In genomic region chr5:149782018-149782899, GRCh38 we compare ENCODE assay signal across 15 cellular contexts. TPM values are rescaled to one million over a fixed set of nuclear protein-coding genes. Genes with fewer than 3 reads are reported as not detected.
DNase-seq lines count a peak whose midpoint lies in the region; ATAC-seq, FAIRE-seq and TF ChIP-seq lines count a peak whose summit lies in the region.
"Had no signal": no experiment of that assay in that cellular context is flagged by ENCODE, and none has a peak within 500 bp of the region (broad histone marks: within the 10 kb centered on the region; RNA-seq: fewer than 3 reads in every experiment).

No MANE protein-coding gene starts in this region.

- no peak overlapping the region for H3K27ac Mint-ChIP-seq in activated CD8-positive, alpha-beta T cell treated with anti-CD3 and anti-CD28 coated beads, Interleukin-2, amount 10 ng/mL, durations not matched to agents 7 days and 5 days
- H3K27ac Mint-ChIP-seq: CD4-positive, CD25-positive, alpha-beta regulatory T cell; stimulated activated naive CD8-positive, alpha-beta T cell treated with anti-CD3 and anti-CD28 coated beads, Interleukin-15, Interleukin-2, amounts not matched to agents 100 ng/mL and 50 ng/mL, for 24 hours had no signal

- intact Hi-C loops in K562 (cut with micrococcal nuclease): loop anchor here (5.0 kb wide), 1 partner anchor 45 kb away; no protein-coding TSS in a partner anchor

- H3K27ac ChIP-seq in K562 (ENCODE audit: extremely low read depth, low read depth, low read length) (no peak overlapping the region), small intestine (ENCODE audit: low read depth in 1 of 2, low read length in 1 of 2) (peak overlapping the region; percentile 49 to 65)
- H3K27ac ChIP-seq: coronary artery had no signal

- no peak overlapping the region for H3K4me3 ChIP-seq in NB4 (ENCODE audit: low read depth, low read length)
- H3K4me3 ChIP-seq in K562: no peak overlapping the region
- H3K4me3 ChIP-seq in small intestine (ENCODE audit: low read depth in 1 of 2, low read length in 2 of 2): no peak overlapping the region
- H3K4me3 ChIP-seq: coronary artery had no signal

- no peak overlapping the region for H2AFZ ChIP-seq in K562 (ENCODE audit: low read depth, low read length)

- H3K36me3 Mint-ChIP-seq in activated CD8-positive, alpha-beta T cell treated with anti-CD3 and anti-CD28 coated beads, Interleukin-2, amount 10 ng/mL, durations not matched to agents 7 days and 5 days (ENCODE audit: low read depth): peaks cover 28% of the 10 kb centered on the region

- no peaks in the 10 kb centered on the region for H3K27me3 ChIP-seq in K562 (ENCODE audit: control insufficient read depth in 2 of 2, insufficient read depth in 2 of 2, low read length in 2 of 2)
- no peaks in the 10 kb centered on the region for H3K27me3 ChIP-seq in small intestine (ENCODE audit: control insufficient read depth in 2 of 2, insufficient read depth in 2 of 2, low read length in 2 of 2)

- H3K4me1 ChIP-seq in K562 (replicated peaks in 1 of 2; ENCODE audit: control insufficient read depth in 2 of 2, insufficient read depth in 2 of 2, low read length in 2 of 2) (peaks cover 9 to 12% of the 10 kb centered on the region in 2 experiments; a peak in 4 of 5 replicates), small intestine (ENCODE audit: control insufficient read depth in 2 of 2, insufficient read depth in 1 of 2, low read depth in 1 of 2, low read length in 1 of 2) (peaks cover 12 to 19% of the 10 kb centered on the region in 2 donors)

- H3K79me2 ChIP-seq in K562 (ENCODE audit: control insufficient read depth, insufficient read depth, low read length): peaks cover 86% of the 10 kb centered on the region

- TF ChIP-seq POLR2A in NB4 (IDR thresholded peaks at IDR 0.05; ENCODE audit: extremely low read depth, insufficient read length) (no peak), K562 (conservative IDR thresholded peaks at IDR 0.05) (no peak)

- H3K9me3 ChIP-seq in K562 (replicated peaks; ENCODE audit: control insufficient read depth, insufficient read depth, low read depth, low read length) (no peaks in the 10 kb centered on the region), small intestine (ENCODE audit: control insufficient read depth, low read depth) (no peaks in the 10 kb centered on the region)

- H3K27me3 Mint-ChIP-seq in activated CD8-positive, alpha-beta T cell treated with anti-CD3 and anti-CD28 coated beads, Interleukin-2, amount 10 ng/mL, durations not matched to agents 7 days and 5 days (ENCODE audit: low read depth): no peaks in the 10 kb centered on the region
- H3K27me3 Mint-ChIP-seq: CD4-positive, CD25-positive, alpha-beta regulatory T cell; stimulated activated naive CD8-positive, alpha-beta T cell treated with anti-CD3 and anti-CD28 coated beads, Interleukin-15, Interleukin-2, amounts not matched to agents 100 ng/mL and 50 ng/mL, for 24 hours had no signal

- no peak overlapping the region for H3K9ac ChIP-seq in K562 (ENCODE audit: insufficient read depth in 1 of 2, low read depth in 2 of 2, low read length in 2 of 2)

- TF ChIP-seq CTCF in NB4 (IDR thresholded peaks at IDR 0.05; ENCODE audit: low read depth, low read length): no peak
- no peak for TF ChIP-seq CTCF in K562 (IDR thresholded peaks at IDR 0.05 in 2 of 3, conservative IDR thresholded peaks at IDR 0.05 in 1 of 3; ENCODE audit: insufficient read depth in 2 of 3, low read depth in 1 of 3, low read length in 3 of 3)

- DNase-seq in NB4 (ENCODE audit: low read depth) (peak; percentile 24), K562 (ENCODE audit: extremely low read depth in 1 of 4, low spot score in 3 of 4) (no peak), inferior parietal cortex (ENCODE audit: extremely low spot score) (peak; percentile 15), small intestine (peak; percentile 41), NCI-H146 (lab: John Stamatoyannopoulos, UW) (no peak)
- DNase-seq in activated effector memory CD4-positive, alpha-beta T cell treated with Interleukin-2 at 50 U/mL for 16 hours: no peak
- no peak for DNase-seq in activated CD8-positive, alpha-beta T cell treated with anti-CD3 and anti-CD28 coated beads, Interleukin-2, amount 10 ng/mL, durations not matched to agents 7 days and 5 days
- no peak for DNase-seq in stimulated activated CD8-positive, alpha-beta memory T cell treated with anti-CD3 and anti-CD28 coated beads, Interleukin-4, amount 100 ng/mL, for 48 hours
- DNase-seq: CD4-positive, CD25-positive, alpha-beta regulatory T cell; IMR-90; NCI-H2081 had no signal

- peaks cover 12% of the 10 kb centered on the region for H4K20me1 ChIP-seq in K562 (replicated peaks; ENCODE audit: control insufficient read depth, insufficient read depth, low read length)

- TF ChIP-seq EP300 in K562 (IDR thresholded peaks at IDR 0.05; ENCODE audit: low read length): no peak

- no peak overlapping the region for H3K4me2 ChIP-seq in K562 (ENCODE audit: insufficient read depth, low read length)

- FAIRE-seq in K562 (lab: Jason Lieb, UNC): no peak
- FAIRE-seq in small intestine (lab: Jason Lieb, UNC): no peak
- FAIRE-seq: GM18507 had no signal

- CTCF ChIA-PET in K562 (lab: Yijun Ruan, JAX; ENCODE audit: low intra/inter-chr PET ratio): no interaction called here
- CTCF ChIA-PET in activated CD8-positive, alpha-beta T cell treated with anti-CD3 and anti-CD28 coated beads, Interleukin-2, amount 10 ng/mL, durations not matched to agents 7 days and 5 days (lab: Charles Lee): no interaction called here

- ATAC-seq in K562: no peak
- ATAC-seq in activated CD8-positive, alpha-beta T cell treated with anti-CD3 and anti-CD28 coated beads, Interleukin-2, amount 10 ng/mL, durations not matched to agents 7 days and 5 days: no peak
- ATAC-seq: SK-N-SH treated with all-trans-retinoic acid at 6 μM for 48 hours had no signal

- H3K4me1 Mint-ChIP-seq in activated CD8-positive, alpha-beta T cell treated with anti-CD3 and anti-CD28 coated beads, Interleukin-2, amount 10 ng/mL, durations not matched to agents 7 days and 5 days (ENCODE audit: low read depth): peaks cover 19% of the 10 kb centered on the region

- no peak for TF ChIP-seq RAD21 in K562 (CRISPR knock-in tag; conservative IDR thresholded peaks at IDR 0.05 in 1 of 2, IDR thresholded peaks at IDR 0.05 in 1 of 2)

- 66% methylated on average over 9 of the region's 9 CpGs for WGBS in K562 (ENCODE audit: insufficient coverage, low coverage, missing lambda C conversion rate)
- WGBS in small intestine, 3 donors: 48 to 64% (median 58%) methylated on average over 9 of the region's 9 CpGs

- in situ Hi-C loops in K562 (cut with MboI): no loop called here

- H3K4me3 Mint-ChIP-seq in activated CD8-positive, alpha-beta T cell treated with anti-CD3 and anti-CD28 coated beads, Interleukin-2, amount 10 ng/mL, durations not matched to agents 7 days and 5 days: no peak overlapping the region
- H3K4me3 Mint-ChIP-seq: CD4-positive, CD25-positive, alpha-beta regulatory T cell; stimulated activated naive CD8-positive, alpha-beta T cell treated with anti-CD3 and anti-CD28 coated beads, Interleukin-15, Interleukin-2, amounts not matched to agents 100 ng/mL and 50 ng/mL, for 24 hours had no signal

- no peaks in the 10 kb centered on the region for H3K9me1 ChIP-seq in K562 (ENCODE audit: control insufficient read depth, insufficient read depth, low read length)

- BruUV-seq in K562 (replicated peaks; lab: Mats Ljungman, UMichigan): no TSS peak

- H3K9me3 Mint-ChIP-seq in activated CD8-positive, alpha-beta T cell treated with anti-CD3 and anti-CD28 coated beads, Interleukin-2, amount 10 ng/mL, durations not matched to agents 7 days and 5 days (ENCODE audit: insufficient read depth): no peaks in the 10 kb centered on the region

- POLR2A ChIA-PET in K562 (lab: Yijun Ruan, JAX): interaction anchor here (0.6 to 2.5 kb wide), 3 partner anchors 14 to 123 kb away, joined by 4 to 9 read pairs (median 5); no protein-coding TSS in a partner anchor
- POLR2A ChIA-PET in activated CD8-positive, alpha-beta T cell treated with anti-CD3 and anti-CD28 coated beads, Interleukin-2, amount 10 ng/mL, durations not matched to agents 7 days and 5 days (lab: Charles Lee): no interaction called here

- H3K36me3 ChIP-seq in K562 (ENCODE audit: control insufficient read depth, insufficient read depth, low read length) (peaks cover 11% of the 10 kb centered on the region; the same call in 2 of the 3 replicates), small intestine (ENCODE audit: control insufficient read depth in 2 of 2, insufficient read depth in 2 of 2, low read length in 2 of 2) (no peaks in the 10 kb centered on the region)

TF ChIP-seq in K562, 482 proteins besides CTCF, POLR2A, EP300 and RAD21 (continues in another document):
- TF ChIP-seq PKNOX1 (IDR thresholded peaks at IDR 0.05) (peak; percentile 52; the same call in 1 of the 2 replicates), NFE2L1 (tag; IDR thresholded peaks at IDR 0.05; ENCODE audit: borderline replicate concordance, low read depth) (no peak)

RNA-seq across cellular contexts. Expression of gene PPARGC1B, which starts 52.1 kb away (rescaled TPM):
- 34.1 and 39.8 TPM in 2 replicates for total RNA-seq in K562 (2011; cell fraction: chromatin; rRNA removed; ENCODE audit: low replicate concordance)
- total RNA-seq in K562 (2011; cell fraction: nucleolus; rRNA removed): 20.5 and 21.1 TPM in 2 replicates
- 24.4 and 30.4 TPM in 2 replicates for total RNA-seq in K562 (2011; cell fraction: nucleoplasm; rRNA removed)
- total RNA-seq in K562 (2014; rRNA removed): 8.6 and 10.9 TPM in 2 replicates
- 7.1 TPM in 2 replicates for total RNA-seq in K562 (2014; rRNA removed; fragmentation: Illumina TruSeq; extraction: Trizol)
- 7.3 and 8.1 TPM in 2 replicates for total RNA-seq in K562 (2015; rRNA removed; fragmentation: Illumina TruSeq; extraction: Trizol)
- total RNA-seq in K562 (2021): 23.3 and 29.0 TPM in 2 replicates
- 2.8 and 3.0 TPM in 2 replicates for polyA plus RNA-seq in K562 (2011; rRNA removed)
- 2.2 and 2.6 TPM in 2 replicates for polyA plus RNA-seq in K562 (2011; cell fraction: cytosol; rRNA removed)
- polyA plus RNA-seq in K562 (2011; cell fraction: nucleus; rRNA removed): 13.0 and 17.4 TPM in 2 replicates
- 6.4 and 8.1 TPM in 2 replicates for polyA plus RNA-seq in K562 (2012)
- 11.6 and 11.7 TPM in 2 replicates for polyA plus RNA-seq in K562 (2014; fragmentation: Illumina TruSeq; extraction: Trizol)
- polyA plus RNA-seq in K562 (2014; fragmentation: Nextera tagmentation; extraction: Ambion mirVana): 1 to 10 TPM; 2.5 to 6.3 TPM
- polyA plus RNA-seq in K562 (2014; rRNA removed): 8.7 and 8.8 TPM in 2 replicates
- 7.3 and 7.7 TPM in 2 replicates for polyA minus RNA-seq in K562 (2011; rRNA and poly(A)+ RNA removed)
- 8.8 and 11.6 TPM in 2 replicates for polyA minus RNA-seq in K562 (2011; cell fraction: cytosol; rRNA and poly(A)+ RNA removed)
- polyA minus RNA-seq in K562 (2011; cell fraction: nucleus; rRNA and poly(A)+ RNA removed): 9.4 and 10.8 TPM in 2 replicates
- 1 to 10 TPM; 3.0 to 8.9 (median 5.6) TPM for polyA plus RNA-seq in small intestine
- total RNA-seq in activated CD8-positive, alpha-beta T cell treated with anti-CD3 and anti-CD28 coated beads, Interleukin-2, amount 10 ng/mL, durations not matched to agents 7 days and 5 days: 1 to 10 TPM; 9.4 to 9.6 TPM

Comparison
In these comparisons a context has a peak if more than half of its experiments do, and no peak if none do; other contexts are left out.
1. DNase-seq: peak in NB4 (single experiment), inferior parietal cortex (single experiment) and small intestine (single experiment); none in K562 (0 of 4), NCI-H146 (single experiment), activated effector memory CD4-positive, alpha-beta T cell treated with Interleukin-2 at 50 U/mL for 16 hours (single experiment), activated CD8-positive, alpha-beta T cell treated with anti-CD3 and anti-CD28 coated beads, Interleukin-2, amount 10 ng/mL, durations not matched to agents 7 days and 5 days (single experiment) and stimulated activated CD8-positive, alpha-beta memory T cell treated with anti-CD3 and anti-CD28 coated beads, Interleukin-4, amount 100 ng/mL, for 48 hours (single experiment).